Comparison of ENCODE assay signal across 8 cellular contexts in the genomic region with DNA sequence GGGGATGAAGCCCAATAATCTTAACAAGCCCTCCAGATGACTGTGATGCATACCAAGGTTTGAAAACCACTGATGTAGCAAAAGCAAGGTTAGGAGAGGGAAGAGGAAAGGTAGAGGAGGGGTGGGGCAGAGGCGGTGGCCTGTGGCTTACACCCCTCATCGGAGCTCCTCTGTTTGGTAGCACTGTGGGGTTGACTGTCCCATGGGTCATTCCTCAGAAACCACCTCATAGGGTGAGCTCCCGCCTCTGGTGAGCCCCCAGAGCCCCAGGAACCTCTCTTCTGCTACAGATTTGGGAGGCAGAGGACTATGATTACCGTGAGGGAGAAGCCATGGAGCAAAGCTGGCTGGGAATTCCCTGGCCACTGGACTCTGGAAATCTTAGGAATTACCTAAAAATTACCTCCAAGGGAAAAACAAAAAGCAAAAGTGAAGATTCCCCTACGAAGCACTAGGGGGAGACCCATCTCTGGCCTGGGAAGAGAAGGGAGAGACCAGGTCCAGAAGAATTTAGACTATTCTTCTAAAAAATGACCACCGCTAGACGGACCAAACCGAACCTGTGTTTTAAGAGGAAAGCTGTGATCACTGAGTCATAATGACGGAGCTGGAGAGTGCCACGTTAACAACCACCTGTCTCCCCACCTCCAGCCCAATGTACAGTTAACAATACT. TPM values are rescaled to one million over a fixed set of nuclear protein-coding genes. Genes with fewer than 3 reads are reported as not detected.
A peak's percentile ranks its signal among the peaks of the same experiment; 100 is the strongest.
DNase-seq lines count a peak whose midpoint lies in the region; ATAC-seq and TF ChIP-seq lines count a peak whose summit lies in the region.

No MANE protein-coding gene starts in this region.

- no peaks in the 10 kb centered on the region for H3K27me3 ChIP-seq in Loucy (ENCODE audit: insufficient read depth, low read length, poor library complexity, severe bottlenecking)
- peaks cover 89% of the 10 kb centered on the region for H3K27me3 ChIP-seq in neural progenitor cell
- no peaks in the 10 kb centered on the region for H3K27me3 ChIP-seq in suprapubic skin

- H3K27ac ChIP-seq in neural progenitor cell (no peak overlapping the region), suprapubic skin (no peak overlapping the region)

- H3K9me3 Mint-ChIP-seq in chondrocyte (ENCODE audit: low read depth): no peaks in the 10 kb centered on the region
- H3K9me3 Mint-ChIP-seq in neural progenitor cell: no peaks in the 10 kb centered on the region

- no peak for ATAC-seq in HG02973 (IDR thresholded peaks at IDR 0.05; ENCODE audit: unreplicated experiment)

- H3F3A ChIP-seq in Loucy (ENCODE audit: low read depth) (no peaks in the 10 kb centered on the region), neural progenitor cell (ENCODE audit: low read depth) (no peaks in the 10 kb centered on the region)

- peak; percentile 40 for DNase-seq in DMS 273 (lab: John Stamatoyannopoulos, UW; ENCODE audit: unreplicated experiment)
- DNase-seq in DMS 273 treated with DMSO at 0.1 percent for 48 hours (lab: John Stamatoyannopoulos, UW): no peak
- peak; percentile 25 for DNase-seq in chondrocyte (ENCODE audit: low spot score)
- DNase-seq in neural progenitor cell (ENCODE audit: low spot score): no peak
- DNase-seq in suprapubic skin (ENCODE audit: low spot score in 2 of 2): no peak
- no peak for DNase-seq in NCI-H748 treated with DMSO at 0.1 percent for 48 hours (lab: John Stamatoyannopoulos, UW)

- H3K27me3 Mint-ChIP-seq in chondrocyte (ENCODE audit: low read depth) (peaks cover 28% of the 10 kb centered on the region), neural progenitor cell (ENCODE audit: insufficient read depth, low read depth) (peaks cover 48% of the 10 kb centered on the region)

- TF ChIP-seq POLR2A in suprapubic skin (IDR thresholded peaks at IDR 0.05): no peak

- H3K27ac Mint-ChIP-seq in chondrocyte (ENCODE audit: unreplicated experiment): no peak overlapping the region
- no peak overlapping the region for H3K27ac Mint-ChIP-seq in neural progenitor cell

- TF ChIP-seq CTCF in Loucy (conservative IDR thresholded peaks at IDR 0.05; ENCODE audit: low read length) (peak; percentile 54), chondrocyte (IDR thresholded peaks at IDR 0.05) (peak; percentile 78), neural progenitor cell (IDR thresholded peaks at IDR 0.05) (peak; percentile 57), suprapubic skin (IDR thresholded peaks at IDR 0.05) (peak in 1 of 2 donors; percentile 50)

- H3K4me1 ChIP-seq in Loucy (ENCODE audit: insufficient read depth, low read length, poor library complexity, severe bottlenecking): peaks cover 5% of the 10 kb centered on the region
- peaks cover 5% of the 10 kb centered on the region for H3K4me1 ChIP-seq in neural progenitor cell
- peaks cover 79% of the 10 kb centered on the region for H3K4me1 ChIP-seq in suprapubic skin

- no peak overlapping the region for H3K9ac ChIP-seq in Loucy (ENCODE audit: low read depth, low read length, poor library complexity, severe bottlenecking)
- no peak overlapping the region for H3K9ac ChIP-seq in neural progenitor cell

- TF ChIP-seq EP300 in suprapubic skin (IDR thresholded peaks at IDR 0.05): no peak

- H3K36me3 ChIP-seq in Loucy (ENCODE audit: insufficient read depth, low read length): no peaks in the 10 kb centered on the region
- H3K36me3 ChIP-seq in neural progenitor cell: no peaks in the 10 kb centered on the region
- no peaks in the 10 kb centered on the region for H3K36me3 ChIP-seq in suprapubic skin

- H3K4me3 ChIP-seq in Loucy (ENCODE audit: low read length, poor library complexity, severe bottlenecking) (no peak overlapping the region), neural progenitor cell (no peak overlapping the region), suprapubic skin (no peak overlapping the region)

- H3K4me2 ChIP-seq in Loucy (ENCODE audit: low read depth, low read length, poor library complexity, severe bottlenecking) (no peak overlapping the region), neural progenitor cell (no peak overlapping the region)

- H3K36me3 Mint-ChIP-seq in chondrocyte (ENCODE audit: low read depth) (no peaks in the 10 kb centered on the region), neural progenitor cell (no peaks in the 10 kb centered on the region)

- no peaks in the 10 kb centered on the region for H4K20me1 ChIP-seq in Loucy (ENCODE audit: insufficient read depth, low read length, poor library complexity, severe bottlenecking)
- H4K20me1 ChIP-seq in neural progenitor cell (ENCODE audit: low read depth): peaks cover 8% of the 10 kb centered on the region

- H3K9me3 ChIP-seq in Loucy (ENCODE audit: insufficient read depth, low read depth, low read length) (no peaks in the 10 kb centered on the region), neural progenitor cell (ENCODE audit: low read depth) (no peaks in the 10 kb centered on the region), suprapubic skin (no peaks in the 10 kb centered on the region)

- H3K79me2 ChIP-seq in Loucy (ENCODE audit: insufficient read depth, low read length) (no peaks in the 10 kb centered on the region), neural progenitor cell (ENCODE audit: low read depth) (no peaks in the 10 kb centered on the region)

- H2AFZ ChIP-seq in Loucy (ENCODE audit: low read length) (no peak overlapping the region), neural progenitor cell (replicated peaks) (no peak overlapping the region)

- H3K9me2 ChIP-seq in Loucy (replicated peaks; ENCODE audit: low read depth, low read length): no peaks in the 10 kb centered on the region

- H3K4me3 Mint-ChIP-seq in chondrocyte (ENCODE audit: unreplicated experiment) (peak overlapping the region; percentile 42), neural progenitor cell (peak overlapping the region; percentile 52)

- 61% methylated on average over 10 of the region's 10 CpGs for WGBS in suprapubic skin

- H3K4me1 Mint-ChIP-seq in chondrocyte (ENCODE audit: low read depth): peaks cover 48% of the 10 kb centered on the region
- H3K4me1 Mint-ChIP-seq in neural progenitor cell: peaks cover 29% of the 10 kb centered on the region

RNA-seq across cellular contexts. Expression of a gene that starts 1.5 kb away (rescaled TPM):
- total RNA-seq in chondrocyte: 0.12 to 0.36 TPM (median 0.27 TPM) in 3 replicates
- total RNA-seq in neural progenitor cell (ENCODE audit: low replicate concordance): 0.19 and 0.43 TPM in 2 replicates
- total RNA-seq in suprapubic skin: 10 to 100 TPM; 34.8 to 74.5 (median 64.9) TPM

RNA-seq across cellular contexts. Expression of a gene that starts 35.6 kb away (rescaled TPM):
- total RNA-seq in chondrocyte (7.7 to 10.5 TPM (median 8.5 TPM) in 3 replicates), neural progenitor cell (ENCODE audit: low replicate concordance) (0.26 and 2.7 TPM in 2 replicates), suprapubic skin (10 to 100 TPM in 3 of 4 donors, 1 to 10 TPM in 1; 5.7 to 27.0 (median 17.4) TPM)

Comparison
In these comparisons a context has a peak if more than half of its experiments do, and no peak if none do; other contexts are left out.
1. DNase-seq: peak in DMS 273 (single experiment) and chondrocyte (single experiment); none in DMS 273 treated with DMSO at 0.1 percent for 48 hours (single experiment), neural progenitor cell (single experiment), suprapubic skin (0 of 2) and NCI-H748 treated with DMSO at 0.1 percent for 48 hours (single experiment).
2. RNA of a gene that starts 1.5 kb away (total RNA-seq): 34.8 to 74.5 TPM in suprapubic skin; 0.19 to 0.43 TPM in neural progenitor cell and 0.12 to 0.36 TPM in chondrocyte; every median in the first group is over 10 times any median in the second.